26 cellular contexts compared by ENCODE assay signal in the genomic region with DNA sequence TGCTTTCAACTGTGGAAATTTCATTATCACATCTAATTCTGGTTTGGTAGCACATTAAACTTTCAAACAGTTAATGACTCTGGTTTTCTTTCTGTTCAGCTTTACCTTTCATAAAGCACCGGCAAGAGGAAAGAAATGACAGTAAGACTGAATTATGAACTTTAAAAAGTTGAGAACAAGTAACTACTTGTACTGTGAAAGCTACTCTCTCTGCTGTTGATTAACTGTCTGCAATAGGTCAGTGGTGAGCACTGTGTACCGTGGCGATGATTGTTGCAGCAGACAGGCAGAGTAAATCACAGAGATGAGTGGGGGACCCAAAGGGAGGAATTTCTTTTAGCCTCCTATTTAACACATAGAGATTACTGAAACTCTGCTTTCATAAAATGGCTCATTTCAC.
"Had no signal": no experiment of that assay in that cellular context is flagged by ENCODE, and none has a peak within 500 bp of the region (broad histone marks: within the 10 kb centered on the region; RNA-seq: fewer than 3 reads in every experiment).

No MANE protein-coding gene starts in this region.

- H3K9me3 Mint-ChIP-seq: nephron progenitor cell; stimulated activated memory B cell treated with anti-CD40 and anti-IgM and Interleukin-4, amounts not matched to agents 10 μg/mL and 1 μg/mL and 100 μg/mL, for 72 hours; type B pancreatic cell had no signal

- H3K4me3 ChIP-seq: coronary artery, gastrocnemius medialis, lower lobe of right lung, ovary, psoas muscle, sigmoid colon, skin epidermis, spleen, testis, tibial artery had no signal

- ATAC-seq: gastrocnemius medialis; left ventricle myocardium superior; lower lobe of right lung; naive thymus-derived CD4-positive, alpha-beta T cell; psoas muscle; right cardiac atrium; stimulated activated memory B cell treated with anti-CD40 and anti-IgM and Interleukin-4, amounts not matched to agents 10 μg/mL and 1 μg/mL and 100 μg/mL, for 72 hours; stimulated activated naive CD8-positive, alpha-beta T cell treated with anti-CD3 and anti-CD28 coated beads, Interleukin-15, Interleukin-2, amounts not matched to agents 100 U/mL and 50 U/mL, for 24 hours had no signal

- H3K36me3 Mint-ChIP-seq: type B pancreatic cell had no signal

- H3K4me1 ChIP-seq: lower lobe of right lung, spleen, testis had no signal

- H3K4me3 Mint-ChIP-seq: naive thymus-derived CD4-positive, alpha-beta T cell; nephron progenitor cell; stimulated activated memory B cell treated with anti-CD40 and anti-IgM and Interleukin-4, amounts not matched to agents 10 μg/mL and 1 μg/mL and 100 μg/mL, for 72 hours; type B pancreatic cell had no signal

- H3K27ac ChIP-seq: coronary artery, gastrocnemius medialis, lower lobe of right lung, ovary, psoas muscle, sigmoid colon, skin epidermis, spleen, testis, tibial artery had no signal

- H3K4me1 Mint-ChIP-seq: naive thymus-derived CD4-positive, alpha-beta T cell had no signal

- H3K27me3 ChIP-seq: gastrocnemius medialis, ovary, sigmoid colon, spleen, testis, tibial artery had no signal

- H3K27me3 Mint-ChIP-seq: stimulated activated memory B cell treated with anti-CD40 and anti-IgM and Interleukin-4, amounts not matched to agents 10 μg/mL and 1 μg/mL and 100 μg/mL, for 72 hours had no signal

- H3K9me3 ChIP-seq: gastrocnemius medialis, lower lobe of right lung, ovary, psoas muscle, sigmoid colon, spleen, testis, tibial artery had no signal

- H3K36me3 ChIP-seq: gastrocnemius medialis, lower lobe of right lung, ovary, sigmoid colon, spleen, tibial artery had no signal

- DNase-seq: dermis blood vessel endothelial cell; effector memory CD4-positive, alpha-beta T cell; gastrocnemius medialis; head of caudate nucleus; kidney; left ventricle myocardium superior; lower lobe of right lung; naive thymus-derived CD4-positive, alpha-beta T cell; nephron progenitor cell; occipital lobe; ovary; posterior cingulate gyrus; psoas muscle; right cardiac atrium; sigmoid colon; spleen; stimulated activated CD4-positive, alpha-beta T cell treated with anti-CD3 and anti-CD28 coated beads, Interleukin-4, amount 100 ng/mL, for 4 hours; stimulated activated naive CD8-positive, alpha-beta T cell treated with anti-CD3 and anti-CD28 coated beads, Interleukin-15, Interleukin-2, amounts not matched to agents 100 U/mL and 50 U/mL, for 24 hours; substantia nigra; testis; tibial artery had no signal

- H3K27ac Mint-ChIP-seq: naive thymus-derived CD4-positive, alpha-beta T cell; nephron progenitor cell; stimulated activated memory B cell treated with anti-CD40 and anti-IgM and Interleukin-4, amounts not matched to agents 10 μg/mL and 1 μg/mL and 100 μg/mL, for 72 hours; type B pancreatic cell had no signal

- FAIRE-seq: endothelial cell of umbilical vein, kidney had no signal
